20 cellular contexts compared by ENCODE assay signal in genomic region chr13:113889467-113889866, GRCh38. TPM values are rescaled to one million over a fixed set of nuclear protein-coding genes. Genes with fewer than 3 reads are reported as not detected.
DNase-seq lines count a peak whose midpoint lies in the region; ATAC-seq, FAIRE-seq and TF ChIP-seq lines count a peak whose summit lies in the region.
"Had no signal": no experiment of that assay in that cellular context is flagged by ENCODE, and none has a peak within 500 bp of the region (broad histone marks: within the 10 kb centered on the region; RNA-seq: fewer than 3 reads in every experiment).

No MANE protein-coding gene starts in this region.

- CTCF ChIA-PET in HCT116 (lab: Charles Lee) (no interaction called here), H1 (lab: Charles Lee; ENCODE audit: partially characterized antibody) (no interaction called here)

- no peak overlapping the region for H2BK5ac ChIP-seq in H1 (ENCODE audit: low read depth, low read length)
- no peak overlapping the region for H2BK5ac ChIP-seq in mesenchymal stem cell (ENCODE audit: low read depth, low read length, poor library complexity, severe bottlenecking)

- H3K27ac ChIP-seq in HCT116 (ENCODE audit: low read depth, low read length) (no peak overlapping the region), H1 (ENCODE audit: low read depth, low read length) (no peak overlapping the region), mesenchymal stem cell (ENCODE audit: low read length, poor library complexity, severe bottlenecking) (no peak overlapping the region), aorta (ENCODE audit: low read depth in 1 of 2, low read length in 2 of 2) (no peak overlapping the region)
- H3K27ac ChIP-seq: KMS-11 had no signal

- H3K14ac ChIP-seq in H1 (ENCODE audit: insufficient read length) (no peak overlapping the region), mesenchymal stem cell (ENCODE audit: low read length in 2 of 2) (no peak overlapping the region)

- intact Hi-C loops in HCT116 (cut with micrococcal nuclease) (no loop called here), CD14-positive monocyte (cut with micrococcal nuclease) (no loop called here), aorta (cut with DNase I) (no loop called here)

- H3K4me2 ChIP-seq in HCT116 (ENCODE audit: low read length): no peak overlapping the region
- H3K4me2 ChIP-seq in H1 (ENCODE audit: insufficient read depth in 1 of 2, low read depth in 2 of 2, low read length in 2 of 2): no peak overlapping the region
- no peak overlapping the region for H3K4me2 ChIP-seq in mesenchymal stem cell (ENCODE audit: low read length, poor library complexity, severe bottlenecking)
- H3K4me2 ChIP-seq: KMS-11 had no signal

- H4K8ac ChIP-seq in H1 (ENCODE audit: extremely low read depth, insufficient read depth, low read length): no peak overlapping the region
- no peak overlapping the region for H4K8ac ChIP-seq in mesenchymal stem cell (ENCODE audit: low read length)

- H3K9ac ChIP-seq in HCT116 (ENCODE audit: low read length) (no peak overlapping the region), H1 (replicated peaks in 1 of 4; ENCODE audit: extremely low read depth in 1 of 4, low read depth in 3 of 4, low read length in 3 of 4) (no peak overlapping the region), mesenchymal stem cell (ENCODE audit: low read length) (no peak overlapping the region)
- H3K9ac ChIP-seq: KMS-11 had no signal

- peaks cover 0 to 8% (median 6%) of the 10 kb centered on the region in 7 donors for H3K9me3 Mint-ChIP-seq in CD14-positive monocyte

- TF ChIP-seq RAD21 in HCT116 (IDR thresholded peaks at IDR 0.05; ENCODE audit: low read depth): peak; percentile 10; the same call in 1 of the 2 replicates
- TF ChIP-seq RAD21 in H1 (IDR thresholded peaks at IDR 0.05 in 1 of 2, conservative IDR thresholded peaks at IDR 0.05 in 1 of 2; ENCODE audit: low read depth in 2 of 2, low read length in 2 of 2): peak; percentile 12 to 20; a peak in 1 of 4 replicates

- no peak overlapping the region for H2BK20ac ChIP-seq in H1 (ENCODE audit: low read length)

- H3K18ac ChIP-seq in H1 (ENCODE audit: extremely low read depth, low read length): no peak overlapping the region; the same call in 1 of the 2 replicates
- no peak overlapping the region for H3K18ac ChIP-seq in mesenchymal stem cell (ENCODE audit: low read depth in 1 of 2, low read length in 2 of 2)

- H3K4me1 Mint-ChIP-seq in CD14-positive monocyte: no peaks in the 10 kb centered on the region
- H3K4me1 Mint-ChIP-seq: CD4-positive, CD25-positive, alpha-beta regulatory T cell had no signal

- no peak overlapping the region for H3K4me3 Mint-ChIP-seq in CD14-positive monocyte
- H3K4me3 Mint-ChIP-seq: CD4-positive, CD25-positive, alpha-beta regulatory T cell; H9 had no signal

- H2BK12ac ChIP-seq in H1 (ENCODE audit: low read depth, low read length) (no peak overlapping the region), mesenchymal stem cell (ENCODE audit: low read length in 2 of 2) (no peak overlapping the region)

- H2AFZ ChIP-seq in HCT116 (ENCODE audit: low read depth, low read length, poor library complexity, severe bottlenecking) (no peak overlapping the region), H1 (ENCODE audit: low read length) (no peak overlapping the region), mesenchymal stem cell (ENCODE audit: low read depth, low read length) (no peak overlapping the region)

- H3K27ac Mint-ChIP-seq in CD14-positive monocyte: no peak overlapping the region
- H3K27ac Mint-ChIP-seq: CD4-positive, CD25-positive, alpha-beta regulatory T cell had no signal

- H2BK15ac ChIP-seq in H1 (ENCODE audit: low read length): no peak overlapping the region
- H2BK15ac ChIP-seq in mesenchymal stem cell (ENCODE audit: low read depth, poor library complexity, severe bottlenecking): no peak overlapping the region

- peak overlapping the region; percentile 4 for H4K91ac ChIP-seq in H1 (replicated peaks; ENCODE audit: insufficient read length, low read length)
- H4K91ac ChIP-seq in mesenchymal stem cell (ENCODE audit: low read length): no peak overlapping the region

- no peaks in the 10 kb centered on the region for H3K9me2 ChIP-seq in HCT116 (ENCODE audit: insufficient read depth)

- POLR2A ChIA-PET in HCT116 (lab: Charles Lee): no interaction called here
- POLR2A ChIA-PET in H1 (lab: Charles Lee; ENCODE audit: partially characterized antibody): no interaction called here

- no peaks in the 10 kb centered on the region for H3K36me3 Mint-ChIP-seq in CD14-positive monocyte
- H3K36me3 Mint-ChIP-seq: CD4-positive, CD25-positive, alpha-beta regulatory T cell had no signal

- 90% methylated on average over 4 of the region's 4 CpGs; no CpG with 5 or more reads in 1 of the 2 experiments for WGBS in H1 (ENCODE audit: extremely low coverage in 1 of 2, insufficient coverage in 1 of 2, insufficient read length in 1 of 2, insufficient replicate concordance in 2 of 2, low coverage in 1 of 2, low lambda C conversion rate in 2 of 2, missing lambda C conversion rate in 1 of 2), 2 experiments
- WGBS in mesenchymal stem cell: 89% methylated on average over 2 of the region's 4 CpGs
- 91 to 96% methylated on average over 4 of the region's 4 CpGs for WGBS in aorta, 2 donors

- TF ChIP-seq CTCF in HCT116 (IDR thresholded peaks at IDR 0.05 in 2 of 3, conservative IDR thresholded peaks at IDR 0.05 in 1 of 3; ENCODE audit: borderline replicate concordance in 1 of 3, insufficient read depth in 1 of 3, low read depth in 2 of 3, low read length in 2 of 3) (no peak), H1 (IDR thresholded peaks at IDR 0.05; ENCODE audit: control extremely low read depth in 1 of 3, insufficient read depth in 1 of 3, low read depth in 1 of 3, low read length in 3 of 3) (no peak), CD14-positive monocyte (IDR thresholded peaks at IDR 0.05) (no peak)

- 0 out of 4 replicates have a peak, but pooled peaks cover 0 to 3% of the 10 kb centered on the region in 2 experiments for H3K9me3 ChIP-seq in HCT116 (ENCODE audit: control insufficient read depth in 1 of 2, insufficient read depth in 1 of 2, low read depth in 1 of 2, low read length in 2 of 2)
- peaks cover 0 to 3% of the 10 kb centered on the region in 2 experiments; a peak in 2 of 4 replicates for H3K9me3 ChIP-seq in H1 (ENCODE audit: insufficient read depth in 2 of 2, low read depth in 1 of 2, low read length in 1 of 2)
- H3K9me3 ChIP-seq in mesenchymal stem cell (ENCODE audit: control insufficient read depth, low read length): no peaks in the 10 kb centered on the region
- no peaks in the 10 kb centered on the region for H3K9me3 ChIP-seq in aorta (ENCODE audit: control insufficient read depth, low read length)
- H3K9me3 ChIP-seq: BE2C had no signal

- H3K79me2 ChIP-seq in HCT116 (ENCODE audit: insufficient read depth, low read length) (no peaks in the 10 kb centered on the region), H1 (ENCODE audit: control insufficient read depth in 1 of 2, insufficient read depth in 2 of 2, low read length in 2 of 2) (no peaks in the 10 kb centered on the region)

- ATAC-seq in HCT116 (no peak), aorta (ENCODE audit: low FRiP score) (no peak)
- ATAC-seq: HepG2 had no signal

- peaks cover 9 to 36% (median 17%) of the 10 kb centered on the region in 3 donors for H3K27me3 Mint-ChIP-seq in CD14-positive monocyte (ENCODE audit: low read depth in 3 of 3)

- no peak for TF ChIP-seq EP300 in H1 (IDR thresholded peaks at IDR 0.05; ENCODE audit: borderline replicate concordance in 1 of 2, low read depth in 2 of 2, low read length in 2 of 2)

- H2BK120ac ChIP-seq in H1 (replicated peaks; ENCODE audit: low read depth, low read length) (peak overlapping the region; percentile 7), mesenchymal stem cell (ENCODE audit: low read depth, low read length) (no peak overlapping the region)

- H3K27me3 ChIP-seq in HCT116 (ENCODE audit: insufficient read depth, low read length) (no peaks in the 10 kb centered on the region), H1 (replicated peaks in 1 of 4; ENCODE audit: control insufficient read depth in 3 of 4, extremely low read depth in 1 of 4, insufficient read depth in 3 of 4, low read length in 3 of 4) (no peaks in the 10 kb centered on the region), mesenchymal stem cell (ENCODE audit: control insufficient read depth in 1 of 2, insufficient read depth in 1 of 2, low read length in 2 of 2) (no peaks in the 10 kb centered on the region), aorta (ENCODE audit: control insufficient read depth in 1 of 2, insufficient read depth in 2 of 2, low read length in 1 of 2) (no peaks in the 10 kb centered on the region)

- TF ChIP-seq POLR2A in HCT116 (IDR thresholded peaks at IDR 0.05; ENCODE audit: borderline replicate concordance, extremely low read depth, insufficient read depth, insufficient read length): no peak
- no peak for TF ChIP-seq POLR2A in H1 (IDR thresholded peaks at IDR 0.05; ENCODE audit: control extremely low read depth in 1 of 2, low read depth in 2 of 2, low read length in 2 of 2)
- TF ChIP-seq POLR2A in GM12892 (IDR thresholded peaks at IDR 0.05; ENCODE audit: low read depth, low read length): no peak

- no peak overlapping the region for H2AK5ac ChIP-seq in H1 (ENCODE audit: low read depth, low read length)
- H2AK5ac ChIP-seq in mesenchymal stem cell (ENCODE audit: low read length, severe bottlenecking): peak overlapping the region; percentile 38

- H3K23ac ChIP-seq in H1 (ENCODE audit: insufficient read length) (no peak overlapping the region), mesenchymal stem cell (ENCODE audit: low read length in 2 of 2) (no peak overlapping the region)

- H3K56ac ChIP-seq in H1 (replicated peaks; ENCODE audit: insufficient read length, low read depth, low read length): no peak overlapping the region

- H3K4me3 ChIP-seq in HCT116 (replicated peaks in 1 of 2; ENCODE audit: low read depth in 1 of 2, low read length in 2 of 2): no peak overlapping the region
- no peak overlapping the region for H3K4me3 ChIP-seq in H1 (ENCODE audit: extremely low read depth in 1 of 4, insufficient read depth in 2 of 4, low read depth in 3 of 4, low read length in 4 of 4)
- H3K4me3 ChIP-seq in mesenchymal stem cell (ENCODE audit: insufficient read depth in 1 of 2, low read depth in 1 of 2, low read length in 2 of 2): no peak overlapping the region
- H3K4me3 ChIP-seq in aorta (ENCODE audit: low read length in 2 of 2): no peak overlapping the region

- H3K4ac ChIP-seq in H1 (replicated peaks; ENCODE audit: insufficient read length, low read depth, low read length) (no peak overlapping the region), mesenchymal stem cell (ENCODE audit: low read depth in 1 of 2, low read length in 2 of 2) (no peak overlapping the region)

- H3K4me1 ChIP-seq in HCT116 (ENCODE audit: control insufficient read depth in 1 of 2, insufficient read depth in 2 of 2, low read length in 2 of 2) (no peaks in the 10 kb centered on the region), H1 (replicated peaks in 1 of 4; ENCODE audit: control insufficient read depth in 3 of 4, insufficient read depth in 4 of 4, low read length in 3 of 4) (peaks cover 0 to 5% (median 2%) of the 10 kb centered on the region in 4 experiments; a peak in 2 of 7 replicates), mesenchymal stem cell (ENCODE audit: control insufficient read depth, insufficient read depth, low read depth, low read length) (peaks cover 2% of the 10 kb centered on the region), aorta (ENCODE audit: control insufficient read depth in 1 of 2, insufficient read depth in 2 of 2, low read length in 2 of 2) (peaks cover 0 to 9% of the 10 kb centered on the region in 2 donors)
- H3K4me1 ChIP-seq: BE2C had no signal

- H3K79me1 ChIP-seq in H1 (ENCODE audit: low read depth, low read length) (no peaks in the 10 kb centered on the region), mesenchymal stem cell (replicated peaks; ENCODE audit: low read length, poor library complexity, severe bottlenecking) (no peaks in the 10 kb centered on the region)

- H4K5ac ChIP-seq in H1 (ENCODE audit: insufficient read length, low read depth, low read length): no peak overlapping the region

- no peaks in the 10 kb centered on the region for H3K36me3 ChIP-seq in HCT116 (ENCODE audit: control insufficient read depth in 1 of 2, insufficient read depth in 2 of 2, low read length in 2 of 2)
- H3K36me3 ChIP-seq in H1 (ENCODE audit: control insufficient read depth in 2 of 4, insufficient read depth in 4 of 4, low read length in 3 of 4): peaks cover 0 to 2% (median 0%) of the 10 kb centered on the region in 4 experiments; a peak in 2 of 8 replicates
- H3K36me3 ChIP-seq in mesenchymal stem cell (ENCODE audit: control insufficient read depth in 1 of 2, insufficient read depth in 2 of 2, low read depth in 1 of 2, low read length in 2 of 2): no peaks in the 10 kb centered on the region
- H3K36me3 ChIP-seq in aorta (ENCODE audit: control insufficient read depth in 1 of 2, insufficient read depth in 2 of 2, low read length in 1 of 2): no peaks in the 10 kb centered on the region
- H3K36me3 ChIP-seq: BE2C had no signal

- no peak for DNase-seq in HCT116 (ENCODE audit: low read depth, low spot score)
- no peak for DNase-seq in RCC 7860 (ENCODE audit: low spot score)
- no peak for DNase-seq in H1 (ENCODE audit: low read depth in 1 of 2, low spot score in 2 of 2)
- no peak for DNase-seq in mesenchymal stem cell
- DNase-seq in CD14-positive monocyte (ENCODE audit: low spot score): no peak
- DNase-seq in GM12892 (ENCODE audit: insufficient read length): no peak
- DNase-seq in hippocampal formation (lab: John Stamatoyannopoulos, UW): no peak
- no peak for DNase-seq in aorta
- DNase-seq: BE2C; CD4-positive, CD25-positive, alpha-beta regulatory T cell; EL; GF-D8; H9; NCI-H1105; NCI-H2029 treated with DMSO at 0.1 percent for 48 hours; NCI-H226; NCI-H510A treated with DMSO at 0.1 percent for 48 hours; NCI-H748 treated with DMSO at 0.1 percent for 48 hours had no signal

- H4K20me1 ChIP-seq in HCT116 (ENCODE audit: insufficient read depth) (no peaks in the 10 kb centered on the region), H1 (replicated peaks in 1 of 2; ENCODE audit: control insufficient read depth in 1 of 2, insufficient read depth in 2 of 2, low read length in 2 of 2) (no peaks in the 10 kb centered on the region)

- BruUV-seq in HCT116 (replicated peaks; lab: Mats Ljungman, UMichigan): no TSS peak

- RAD21 ChIA-PET in HCT116 (lab: Charles Lee; ENCODE audit: low non-redundant PET in 1 of 2, low total read pairs in 2 of 2, uncharacterized antibody in 2 of 2, unreplicated experiment in 2 of 2): no interaction called here

- no peaks in the 10 kb centered on the region for H3K23me2 ChIP-seq in H1 (ENCODE audit: low read depth, low read length)

- peak; percentile 28 for FAIRE-seq in RCC 7860 (lab: Jason Lieb, UNC)
- FAIRE-seq in H1 (lab: Jason Lieb, UNC): no peak
- FAIRE-seq in GM12892 (lab: Jason Lieb, UNC): no peak
- FAIRE-seq: HepG2 had no signal

RNA-seq across cellular contexts. Expression of gene GAS6, which starts 25.6 kb away (rescaled TPM):
- total RNA-seq in HCT116 (2021; ENCODE audit: unreplicated experiment) (49.4 TPM), aorta (100 to 1,000 TPM; 317 to 348 TPM)
- 48.8 and 55.5 TPM in 2 replicates for polyA plus RNA-seq in HCT116 (2012)
- total RNA-seq in H1 (2021; fragmentation: NEBNext Ultra II Directional; extraction: Animal tissue kit (Norgen Biotek cat#: 25700)): 18.4 and 18.6 TPM in 2 replicates
- polyA plus RNA-seq in H1 (2011; rRNA removed) (31.0 and 37.3 TPM in 2 replicates), CD14-positive monocyte (1 to 10 TPM; 1.8 to 1.9 TPM), aorta (100 to 1,000 TPM; 244 to 509 TPM)
- polyA plus RNA-seq in H1 (2011; cell fraction: cytosol; rRNA removed): 33.1 TPM
- polyA plus RNA-seq in H1 (2011; cell fraction: nucleus; rRNA removed): 60.3 TPM
- 17.9 to 34.8 TPM (median 30.9 TPM) in 4 replicates for polyA plus RNA-seq in H1 (2012, experiment 1 of 2)
- polyA plus RNA-seq in H1 (2012, experiment 2 of 2): 18.3 TPM
- 11.4 TPM for polyA plus RNA-seq in H1 (2013, experiment 1 of 2)
- polyA plus RNA-seq in H1 (2013, experiment 2 of 2): 10.5 TPM
- polyA minus RNA-seq in H1 (2011; rRNA and poly(A)+ RNA removed): 6.4 and 7.4 TPM in 2 replicates
- 11.8 TPM for polyA minus RNA-seq in H1 (2011; cell fraction: cytosol; rRNA and poly(A)+ RNA removed)
- polyA minus RNA-seq in H1 (2011; cell fraction: nucleus; rRNA and poly(A)+ RNA removed): 13.8 TPM
- 126 TPM for polyA plus RNA-seq in mesenchymal stem cell (2013, experiment 1 of 2)
- 127 TPM for polyA plus RNA-seq in mesenchymal stem cell (2013, experiment 2 of 2)
- polyA plus RNA-seq in GM12892 (2012; ENCODE audit: missing spikeins): 0.51 TPM

Comparison
In these comparisons a context has a peak if more than half of its experiments do, and no peak if none do; other contexts are left out.
1. Of the 16 proteins assayed by ChIP-seq in both H1 and HCT116: peak only in H1: none; only in HCT116: none; in both: RAD21; in neither: 15.